15 cellular contexts compared by ENCODE assay signal in the genomic region with DNA sequence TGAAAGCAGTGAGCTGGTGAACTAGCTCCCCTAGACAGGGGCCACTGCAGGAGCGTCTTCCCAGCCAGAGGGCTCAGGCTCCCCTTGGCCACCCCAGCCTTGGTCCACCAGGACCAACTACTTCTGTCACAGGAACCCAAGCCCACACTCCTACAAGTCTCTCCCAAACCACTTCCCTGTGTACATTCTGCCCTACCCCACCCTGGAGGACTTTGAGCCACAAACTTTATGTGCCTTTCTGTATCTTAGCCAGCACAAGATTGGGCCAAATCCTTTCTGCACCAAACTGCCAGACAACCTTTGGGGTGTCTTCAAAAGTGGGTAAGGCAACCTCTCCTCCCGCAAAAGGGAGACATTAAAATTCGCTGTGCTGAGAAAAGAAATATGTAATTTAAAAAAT. TPM values are rescaled to one million over a fixed set of nuclear protein-coding genes. Genes with fewer than 3 reads are reported as not detected.
"Had no signal": no experiment of that assay in that cellular context is flagged by ENCODE, and none has a peak within 500 bp of the region (broad histone marks: within the 10 kb centered on the region; RNA-seq: fewer than 3 reads in every experiment).

No MANE protein-coding gene starts in this region.

- H3K27ac ChIP-seq: RWPE1, SJCRH30 had no signal

- DNase-seq: Karpas-422; KG1; MM.1S; NCI-H1694 treated with DMSO at 0.1 percent for 48 hours; NCI-H1930; NCI-H2107; NCI-H2171 treated with DMSO at 0.1 percent for 48 hours; NCI-H345; NCI-H446 treated with DMSO at 0.1 percent for 48 hours; NK-92 treated with Interleukin-12 subunit alpha and Interleukin-12 subunit beta, amount 100 ng/mL, for 24 hours; PC-3; SJCRH30 had no signal

- ATAC-seq: Panc1, PC-3, SK-N-SH treated with all-trans-retinoic acid at 6 μM for 48 hours had no signal

- H3K36me3 ChIP-seq: SJCRH30 had no signal

- H3K4me3 ChIP-seq: SJCRH30 had no signal

- H3K9me3 ChIP-seq: SJCRH30 had no signal

- H3K27me3 ChIP-seq: SJCRH30 had no signal

RNA-seq across cellular contexts. Expression of gene EFCAB5, which starts 31.6 kb away (rescaled TPM):
- total RNA-seq: SJCRH30 had no signal
